Comparison of ENCODE assay signal across 2 cellular contexts in genomic region chr7:26198133-26198780, GRCh38.
TF ChIP-seq lines count a peak whose summit lies in the region.

No MANE protein-coding gene starts in this region.

TF ChIP-seq in K562, 482 proteins besides CTCF, POLR2A, EP300 and RAD21 (continues in another document):
- TF ChIP-seq CREM (IDR thresholded peaks at IDR 0.05; ENCODE audit: low read depth) (no peak), MLLT1 (IDR thresholded peaks at IDR 0.05) (peak in 1 of 2 experiments; percentile 35; a peak in 1 of 4 replicates), ARID3A (IDR thresholded peaks at IDR 0.05; ENCODE audit: borderline replicate concordance, low read depth, low read length) (peak; percentile 78; the same call in 1 of the 2 replicates), POLR3G (IDR thresholded peaks at IDR 0.05; ENCODE audit: extremely low read depth, insufficient read length, insufficient replicate concordance) (no peak), ZNF699 (CRISPR knock-in tag; IDR thresholded peaks at IDR 0.05; ENCODE audit: insufficient replicate concordance) (no peak), PHB2 (IDR thresholded peaks at IDR 0.05; ENCODE audit: low read depth) (no peak), JUNB (CRISPR knock-in tag; conservative IDR thresholded peaks at IDR 0.05) (no peak), STAT5A (IDR thresholded peaks at IDR 0.05; ENCODE audit: borderline replicate concordance, low read length) (no peak), ZNF239 (CRISPR knock-in tag; IDR thresholded peaks at IDR 0.05) (no peak), ZSCAN29 (IDR thresholded peaks at IDR 0.05) (no peak), ATF4 (CRISPR knock-in tag; IDR thresholded peaks at IDR 0.05) (no peak), SUPT5H (IDR thresholded peaks at IDR 0.05) (0 out of 2 replicates have a peak, but pooled peaks have one; percentile 23), SMARCC2 (IDR thresholded peaks at IDR 0.05; ENCODE audit: low read depth) (no peak), ZNF696 (CRISPR knock-in tag; conservative IDR thresholded peaks at IDR 0.05) (no peak), IRF2 (CRISPR knock-in tag; IDR thresholded peaks at IDR 0.05) (no peak)
- TF ChIP-seq, protein P1, sequence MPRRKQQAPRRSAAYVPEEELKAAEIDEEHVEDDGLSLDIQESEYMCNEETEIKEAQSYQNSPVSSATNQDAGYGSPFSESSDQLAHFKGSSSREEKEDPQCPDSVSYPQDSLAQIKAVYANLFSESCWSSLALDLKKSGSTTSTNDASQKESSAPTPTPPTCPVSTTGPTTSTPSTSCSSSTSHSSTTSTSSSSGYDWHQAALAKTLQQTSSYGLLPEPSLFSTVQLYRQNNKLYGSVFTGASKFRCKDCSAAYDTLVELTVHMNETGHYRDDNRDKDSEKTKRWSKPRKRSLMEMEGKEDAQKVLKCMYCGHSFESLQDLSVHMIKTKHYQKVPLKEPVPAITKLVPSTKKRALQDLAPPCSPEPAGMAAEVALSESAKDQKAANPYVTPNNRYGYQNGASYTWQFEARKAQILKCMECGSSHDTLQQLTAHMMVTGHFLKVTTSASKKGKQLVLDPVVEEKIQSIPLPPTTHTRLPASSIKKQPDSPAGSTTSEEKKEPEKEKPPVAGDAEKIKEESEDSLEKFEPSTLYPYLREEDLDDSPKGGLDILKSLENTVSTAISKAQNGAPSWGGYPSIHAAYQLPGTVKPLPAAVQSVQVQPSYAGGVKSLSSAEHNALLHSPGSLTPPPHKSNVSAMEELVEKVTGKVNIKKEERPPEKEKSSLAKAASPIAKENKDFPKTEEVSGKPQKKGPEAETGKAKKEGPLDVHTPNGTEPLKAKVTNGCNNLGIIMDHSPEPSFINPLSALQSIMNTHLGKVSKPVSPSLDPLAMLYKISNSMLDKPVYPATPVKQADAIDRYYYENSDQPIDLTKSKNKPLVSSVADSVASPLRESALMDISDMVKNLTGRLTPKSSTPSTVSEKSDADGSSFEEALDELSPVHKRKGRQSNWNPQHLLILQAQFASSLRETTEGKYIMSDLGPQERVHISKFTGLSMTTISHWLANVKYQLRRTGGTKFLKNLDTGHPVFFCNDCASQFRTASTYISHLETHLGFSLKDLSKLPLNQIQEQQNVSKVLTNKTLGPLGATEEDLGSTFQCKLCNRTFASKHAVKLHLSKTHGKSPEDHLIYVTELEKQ (CRISPR knock-in tag; IDR thresholded peaks at IDR 0.05), result no peak
- TF ChIP-seq, protein P2, sequence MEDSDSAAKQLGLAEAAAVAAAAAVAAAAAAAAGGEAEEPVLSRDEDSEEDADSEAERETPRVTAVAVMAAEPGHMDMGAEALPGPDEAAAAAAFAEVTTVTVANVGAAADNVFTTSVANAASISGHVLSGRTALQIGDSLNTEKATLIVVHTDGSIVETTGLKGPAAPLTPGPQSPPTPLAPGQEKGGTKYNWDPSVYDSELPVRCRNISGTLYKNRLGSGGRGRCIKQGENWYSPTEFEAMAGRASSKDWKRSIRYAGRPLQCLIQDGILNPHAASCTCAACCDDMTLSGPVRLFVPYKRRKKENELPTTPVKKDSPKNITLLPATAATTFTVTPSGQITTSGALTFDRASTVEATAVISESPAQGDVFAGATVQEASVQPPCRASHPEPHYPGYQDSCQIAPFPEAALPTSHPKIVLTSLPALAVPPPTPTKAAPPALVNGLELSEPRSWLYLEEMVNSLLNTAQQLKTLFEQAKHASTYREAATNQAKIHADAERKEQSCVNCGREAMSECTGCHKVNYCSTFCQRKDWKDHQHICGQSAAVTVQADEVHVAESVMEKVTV (CRISPR knock-in tag; IDR thresholded peaks at IDR 0.05), result peak; percentile 26; the same call in 1 of the 2 replicates

TF ChIP-seq in liver, 16 proteins besides CTCF, POLR2A, EP300 and RAD21:
- TF ChIP-seq HNF4G (IDR thresholded peaks at IDR 0.05) (no peak), RXRA (IDR thresholded peaks at IDR 0.05) (no peak), SP1 (IDR thresholded peaks at IDR 0.05) (no peak), ATF3 (IDR thresholded peaks at IDR 0.05) (no peak), REST (IDR thresholded peaks at IDR 0.05) (no peak), NR2F2 (IDR thresholded peaks at IDR 0.05) (no peak), JUND (IDR thresholded peaks at IDR 0.05) (no peak), FOXA2 (IDR thresholded peaks at IDR 0.05) (no peak), GABPA (IDR thresholded peaks at IDR 0.05 in 1 of 2, conservative IDR thresholded peaks at IDR 0.05 in 1 of 2) (no peak), HNF4A (conservative IDR thresholded peaks at IDR 0.05) (no peak), EGR1 (IDR thresholded peaks at IDR 0.05; ENCODE audit: low read depth in 2 of 2) (no peak), FOXA1 (IDR thresholded peaks at IDR 0.05) (no peak), MAX (IDR thresholded peaks at IDR 0.05) (no peak), TAF1 (conservative IDR thresholded peaks at IDR 0.05) (no peak), YY1 (IDR thresholded peaks at IDR 0.05) (no peak)
- TF ChIP-seq, protein P3, sequence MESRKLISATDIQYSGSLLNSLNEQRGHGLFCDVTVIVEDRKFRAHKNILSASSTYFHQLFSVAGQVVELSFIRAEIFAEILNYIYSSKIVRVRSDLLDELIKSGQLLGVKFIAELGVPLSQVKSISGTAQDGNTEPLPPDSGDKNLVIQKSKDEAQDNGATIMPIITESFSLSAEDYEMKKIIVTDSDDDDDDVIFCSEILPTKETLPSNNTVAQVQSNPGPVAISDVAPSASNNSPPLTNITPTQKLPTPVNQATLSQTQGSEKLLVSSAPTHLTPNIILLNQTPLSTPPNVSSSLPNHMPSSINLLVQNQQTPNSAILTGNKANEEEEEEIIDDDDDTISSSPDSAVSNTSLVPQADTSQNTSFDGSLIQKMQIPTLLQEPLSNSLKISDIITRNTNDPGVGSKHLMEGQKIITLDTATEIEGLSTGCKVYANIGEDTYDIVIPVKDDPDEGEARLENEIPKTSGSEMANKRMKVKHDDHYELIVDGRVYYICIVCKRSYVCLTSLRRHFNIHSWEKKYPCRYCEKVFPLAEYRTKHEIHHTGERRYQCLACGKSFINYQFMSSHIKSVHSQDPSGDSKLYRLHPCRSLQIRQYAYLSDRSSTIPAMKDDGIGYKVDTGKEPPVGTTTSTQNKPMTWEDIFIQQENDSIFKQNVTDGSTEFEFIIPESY (IDR thresholded peaks at IDR 0.05), result no peak
